11 cellular contexts compared by ENCODE assay signal in genomic region chr7:50781371-50781770, GRCh38. TPM values are rescaled to one million over a fixed set of nuclear protein-coding genes. Genes with fewer than 3 reads are reported as not detected.
DNase-seq lines count a peak whose midpoint lies in the region; ATAC-seq and TF ChIP-seq lines count a peak whose summit lies in the region.
"Had no signal": no experiment of that assay in that cellular context is flagged by ENCODE, and none has a peak within 500 bp of the region (broad histone marks: within the 10 kb centered on the region; RNA-seq: fewer than 3 reads in every experiment).

No MANE protein-coding gene starts in this region.

- peak overlapping the region; percentile 12 to 74 for H3K27ac Mint-ChIP-seq in T-cell

- H3K36me3 Mint-ChIP-seq in T-cell: peaks cover 3% of the 10 kb centered on the region

- peaks cover 6% of the 10 kb centered on the region for H3K79me1 ChIP-seq in trophoblast cell (ENCODE audit: low read length)

- WGBS in GM23248 (ENCODE audit: low coverage in 1 of 2, low lambda C conversion rate in 2 of 2, missing lambda C conversion rate in 2 of 2), 2 experiments: 91 to 95% methylated on average over 16 to 18 of the region's 18 CpGs
- no CpG with 5 or more reads among the region's 18 CpGs for WGBS in trophoblast cell (ENCODE audit: extremely low coverage, insufficient coverage, insufficient read length)

- H3K36me3 ChIP-seq in GM23248 (ENCODE audit: low read depth) (no peaks in the 10 kb centered on the region), trophoblast cell (ENCODE audit: control insufficient read depth in 1 of 2, insufficient read depth in 2 of 2, low read length in 2 of 2) (no peaks in the 10 kb centered on the region), brain microvascular endothelial cell (replicated peaks) (peaks cover 4% of the 10 kb centered on the region)
- H3K36me3 ChIP-seq: left lung, vagina had no signal

- H3K9me3 ChIP-seq in GM23248 (ENCODE audit: low read depth): no peaks in the 10 kb centered on the region
- H3K9me3 ChIP-seq in trophoblast cell (ENCODE audit: insufficient read depth, low read depth, low read length): no peaks in the 10 kb centered on the region
- H3K9me3 ChIP-seq: left lung, vagina had no signal

- peak overlapping the region; percentile 57 for H3K4ac ChIP-seq in trophoblast cell (ENCODE audit: low read depth, low read length)

- DNase-seq in GM23248 (no peak), T-cell (peak in 22 of 34 experiments; percentile 10 to 52 (median 34)), cerebellar cortex (ENCODE audit: low spot score) (peak; percentile 71), trophoblast cell (peak in 1 of 2 donors; percentile 30), NCI-H187 (lab: John Stamatoyannopoulos, UW) (no peak), brain microvascular endothelial cell (no peak)
- DNase-seq: KG1, left lung had no signal

- H3K9me2 ChIP-seq in GM23248 (ENCODE audit: insufficient read depth): no peaks in the 10 kb centered on the region

- no peak overlapping the region for H4K8ac ChIP-seq in trophoblast cell (ENCODE audit: low read depth, low read length)

- H2BK5ac ChIP-seq in trophoblast cell (ENCODE audit: low read depth, low read length, poor library complexity): no peak overlapping the region

- CTCF ChIA-PET in T-cell (lab: Charles Lee): interaction anchor here in 1 of 2 donors (1.0 kb wide), 1 partner anchor 40 kb away, joined by 4 read pairs; no protein-coding TSS in a partner anchor

- peaks cover 5% of the 10 kb centered on the region; the same call in 1 of the 2 replicates for H3F3A ChIP-seq in GM23248 (ENCODE audit: insufficient read depth)

- peak overlapping the region; percentile 64 for H3K18ac ChIP-seq in trophoblast cell (ENCODE audit: low read length)

- H3K27me3 Mint-ChIP-seq in T-cell: peaks cover 13 to 55% of the 10 kb centered on the region in 2 donors

- H3K27me3 ChIP-seq in GM23248 (replicated peaks; ENCODE audit: insufficient read depth) (no peaks in the 10 kb centered on the region), trophoblast cell (ENCODE audit: insufficient read depth, low read length) (no peaks in the 10 kb centered on the region), brain microvascular endothelial cell (replicated peaks) (no peaks in the 10 kb centered on the region)
- H3K27me3 ChIP-seq: vagina had no signal

- no peak for TF ChIP-seq CTCF in brain microvascular endothelial cell (IDR thresholded peaks at IDR 0.05; ENCODE audit: low read depth, low read length, missing control alignments)

- peak overlapping the region; percentile 54 for H3K14ac ChIP-seq in trophoblast cell (ENCODE audit: low read length)

- peak overlapping the region; percentile 62 to 84 (median 75) for H3K4me3 Mint-ChIP-seq in T-cell

- peak overlapping the region; percentile 45 for H4K91ac ChIP-seq in trophoblast cell (ENCODE audit: low read depth, low read length)

- H2AFZ ChIP-seq in GM23248: no peak overlapping the region
- H2AFZ ChIP-seq in trophoblast cell (ENCODE audit: insufficient read depth, low read length, poor library complexity): no peak overlapping the region

- peak overlapping the region; percentile 20 for H2BK12ac ChIP-seq in trophoblast cell (ENCODE audit: low read length)

- H3K4me1 ChIP-seq in GM23248 (ENCODE audit: insufficient read depth) (no peaks in the 10 kb centered on the region), trophoblast cell (ENCODE audit: control insufficient read depth in 1 of 2, insufficient read depth in 2 of 2, low read length in 2 of 2) (peaks cover 15 to 37% of the 10 kb centered on the region in 2 experiments)

- H3K4me2 ChIP-seq in GM23248 (ENCODE audit: unreplicated experiment) (peak overlapping the region; percentile 47), trophoblast cell (ENCODE audit: low read length) (no peak overlapping the region)

- ATAC-seq in T-cell (replicated peaks in 1 of 4) (peak; percentile 37 to 88 (median 55)), HG03565 (IDR thresholded peaks at IDR 0.05; ENCODE audit: unreplicated experiment) (no peak), GM21515 (IDR thresholded peaks at IDR 0.05; ENCODE audit: unreplicated experiment) (no peak)

- H4K20me1 ChIP-seq in GM23248 (ENCODE audit: insufficient read depth): peaks cover 13% of the 10 kb centered on the region; the same call in 1 of the 2 replicates

- no peaks in the 10 kb centered on the region for H3K9me3 Mint-ChIP-seq in T-cell

- H4K12ac ChIP-seq in trophoblast cell (ENCODE audit: low read depth, low read length): no peak overlapping the region

- H3K27ac ChIP-seq in GM23248 (no peak overlapping the region), trophoblast cell (ENCODE audit: low read depth, low read length) (peak overlapping the region; percentile 48), brain microvascular endothelial cell (no peak overlapping the region)
- H3K27ac ChIP-seq: left lung, vagina had no signal

- H3K9ac ChIP-seq in GM23248: no peak overlapping the region
- H3K9ac ChIP-seq in trophoblast cell (ENCODE audit: low read length): no peak overlapping the region

- H3K4me3 ChIP-seq in GM23248: no peak overlapping the region
- H3K4me3 ChIP-seq in trophoblast cell (ENCODE audit: low read depth, low read length): no peak overlapping the region
- no peak overlapping the region for H3K4me3 ChIP-seq in brain microvascular endothelial cell (ENCODE audit: low read depth, low read length)

- no peak overlapping the region for H2BK120ac ChIP-seq in trophoblast cell (ENCODE audit: insufficient read depth, low read length, poor library complexity)

- H3K23ac ChIP-seq in trophoblast cell (ENCODE audit: low read length): no peak overlapping the region

- POLR2A ChIA-PET in T-cell (lab: Charles Lee): no interaction called here

- peaks cover 23 to 26% (median 24%) of the 10 kb centered on the region in 3 donors for H3K4me1 Mint-ChIP-seq in T-cell

- H2AK5ac ChIP-seq in trophoblast cell (ENCODE audit: low read length): peak overlapping the region; percentile 89

- peaks cover 94% of the 10 kb centered on the region for H3K79me2 ChIP-seq in GM23248 (ENCODE audit: insufficient read depth)
- peaks cover 6% of the 10 kb centered on the region for H3K79me2 ChIP-seq in trophoblast cell (ENCODE audit: control insufficient read depth, insufficient read depth, low read length, poor library complexity)

- in situ Hi-C loops in GM23248 (cut with MboI): no loop called here
- in situ Hi-C loops in brain microvascular endothelial cell (cut with HindIII; ENCODE audit: low pct_ligation_motif_present, low sequenced_read_pairs): no loop called here

RNA-seq across cellular contexts. Expression of gene GRB10, which starts 1.3 kb away (rescaled TPM):
- 24.0 and 25.9 TPM in 2 replicates for total RNA-seq in GM23248 (2014; rRNA removed; shearing (Covaris generic))
- polyA plus RNA-seq in GM23248 (2016; fragmentation: Nextera tagmentation; extraction: Ambion mirVana): 12.8 and 12.9 TPM in 2 replicates
- total RNA-seq in T-cell: 10 to 100 TPM in 3 of 5 donors, 1 to 10 TPM in 2; 7.1 to 11.1 (median 10.1) TPM
- 24.4 and 24.9 TPM in 2 replicates for polyA plus RNA-seq in trophoblast cell (2013)

Comparison
In these comparisons a context has a peak if more than half of its experiments do, and no peak if none do; other contexts are left out.
1. DNase-seq: peak in T-cell (22 of 34) and cerebellar cortex (single experiment); none in GM23248 (single experiment), NCI-H187 (0 of 2) and brain microvascular endothelial cell (single experiment).
2. ATAC-seq: peak in T-cell (4 of 4); none in HG03565 (single experiment) and GM21515 (single experiment).